Comparison of ENCODE assay signal across 21 cellular contexts in genomic region chr18:46302866-46303485, GRCh38.
DNase-seq lines count a peak whose midpoint lies in the region; ATAC-seq, FAIRE-seq and TF ChIP-seq lines count a peak whose summit lies in the region.
"Had no signal": no experiment of that assay in that cellular context is flagged by ENCODE, and none has a peak within 500 bp of the region (broad histone marks: within the 10 kb centered on the region; RNA-seq: fewer than 3 reads in every experiment).

No MANE protein-coding gene starts in this region.

- H3K9me3 ChIP-seq in H1 (ENCODE audit: insufficient read depth in 2 of 2, low read depth in 1 of 2, low read length in 1 of 2): no peaks in the 10 kb centered on the region; a peak in 1 of 4 replicates
- H3K9me3 ChIP-seq: neutrophil had no signal

- H3K36me3 ChIP-seq in H1 (ENCODE audit: control insufficient read depth in 2 of 4, insufficient read depth in 4 of 4, low read length in 3 of 4): no peaks in the 10 kb centered on the region
- H3K36me3 ChIP-seq: neutrophil had no signal

- no peaks in the 10 kb centered on the region for H3K79me1 ChIP-seq in H1 (ENCODE audit: low read depth, low read length)

- no peak overlapping the region for H2BK15ac ChIP-seq in H1 (ENCODE audit: low read length)

- no peak overlapping the region for H4K5ac ChIP-seq in H1 (ENCODE audit: insufficient read length, low read depth, low read length)

- no peak overlapping the region for H2BK12ac ChIP-seq in H1 (ENCODE audit: low read depth, low read length)

- TF ChIP-seq CTCF in H1 (IDR thresholded peaks at IDR 0.05; ENCODE audit: control extremely low read depth in 1 of 3, insufficient read depth in 1 of 3, low read depth in 1 of 3, low read length in 3 of 3): no peak

- no peaks in the 10 kb centered on the region for H3K23me2 ChIP-seq in H1 (ENCODE audit: low read depth, low read length)

- intact Hi-C loops in posterior vena cava (cut with DNase I): no loop called here
- intact Hi-C loops in activated T-helper 2 cell treated with anti-CD3 and anti-CD28 coated beads, Interferon-gamma antibody, Interleukin-2, Interleukin-4, amounts not matched to agents 10 μg/mL and 5 μg/mL and 100 μg/mL, durations not matched to agents 14 hours and 24 hours and 36 hours (cut with micrococcal nuclease): no loop called here

- ATAC-seq in activated T-cell treated with anti-CD3 and anti-CD28 coated beads, Interleukin-2, amount 50 U/mL, for 72 hours (replicated peaks in 1 of 2): no peak
- peak; percentile 13 for ATAC-seq in stimulated activated effector memory CD8-positive, alpha-beta T cell treated with anti-CD3 and anti-CD28 coated beads, Interleukin-12 subunit alpha, Interleukin-12 subunit beta, amount 100 ng/mL, for 72 hours
- ATAC-seq: activated T-helper 17 cell treated with anti-CD3 and anti-CD28 coated beads, Interleukin-2, amount 50 U/mL, for 72 hours had no signal

- TF ChIP-seq EP300 in H1 (IDR thresholded peaks at IDR 0.05; ENCODE audit: borderline replicate concordance in 1 of 2, low read depth in 2 of 2, low read length in 2 of 2): no peak

- H2BK120ac ChIP-seq in H1 (replicated peaks; ENCODE audit: low read depth, low read length): no peak overlapping the region

- TF ChIP-seq RAD21 in H1 (IDR thresholded peaks at IDR 0.05 in 1 of 2, conservative IDR thresholded peaks at IDR 0.05 in 1 of 2; ENCODE audit: low read depth in 2 of 2, low read length in 2 of 2): no peak

- no peak overlapping the region for H2AK5ac ChIP-seq in H1 (ENCODE audit: low read depth, low read length)

- no peaks in the 10 kb centered on the region for H3K4me1 ChIP-seq in H1 (replicated peaks in 1 of 4; ENCODE audit: control insufficient read depth in 3 of 4, insufficient read depth in 4 of 4, low read length in 3 of 4)

- H2AFZ ChIP-seq in H1 (ENCODE audit: low read length): no peak overlapping the region

- no peak for FAIRE-seq in H1 (lab: Jason Lieb, UNC)
- FAIRE-seq: A204.1, GM19239 had no signal

- peaks cover 6% of the 10 kb centered on the region for H3K4me1 Mint-ChIP-seq in activated T-cell treated with anti-CD3 and anti-CD28 coated beads, Interleukin-2, amount 50 U/mL, for 24 hours (ENCODE audit: low read depth)
- H3K4me1 Mint-ChIP-seq in activated T-cell treated with anti-CD3 and anti-CD28 coated beads, Interleukin-2, amount 50 U/mL, for 72 hours (ENCODE audit: low read depth): no peaks in the 10 kb centered on the region
- H3K4me1 Mint-ChIP-seq in stimulated activated effector memory CD8-positive, alpha-beta T cell treated with anti-CD3 and anti-CD28 coated beads, Interleukin-12 subunit alpha, Interleukin-12 subunit beta, amount 100 ng/mL, for 72 hours: peaks cover 8% of the 10 kb centered on the region
- H3K4me1 Mint-ChIP-seq in activated T-helper 2 cell treated with anti-CD3 and anti-CD28 coated beads, Interferon-gamma antibody, Interleukin-2, Interleukin-4, amounts not matched to agents 10 μg/mL and 5 μg/mL and 100 μg/mL, durations not matched to agents 14 hours and 24 hours and 36 hours (ENCODE audit: low read depth): peaks cover 9% of the 10 kb centered on the region
- H3K4me1 Mint-ChIP-seq: activated T-helper 17 cell treated with anti-CD3 and anti-CD28 coated beads, Interleukin-2, amount 50 U/mL, for 72 hours; B cell had no signal

- no peak overlapping the region for H4K91ac ChIP-seq in H1 (replicated peaks; ENCODE audit: insufficient read length, low read length)

- no peak overlapping the region for H2BK20ac ChIP-seq in H1 (ENCODE audit: low read length)

- no peak overlapping the region for H3K18ac ChIP-seq in H1 (ENCODE audit: extremely low read depth, low read length)

- peaks cover 3% of the 10 kb centered on the region for H3K9me3 Mint-ChIP-seq in activated T-cell treated with anti-CD3 and anti-CD28 coated beads, Interleukin-2, amount 50 U/mL, for 24 hours
- peaks cover 0 to 5% of the 10 kb centered on the region in 2 donors for H3K9me3 Mint-ChIP-seq in activated T-cell treated with anti-CD3 and anti-CD28 coated beads, Interleukin-2, amount 50 U/mL, for 72 hours
- peaks cover 5% of the 10 kb centered on the region for H3K9me3 Mint-ChIP-seq in stimulated activated effector memory CD8-positive, alpha-beta T cell treated with anti-CD3 and anti-CD28 coated beads, Interleukin-12 subunit alpha, Interleukin-12 subunit beta, amount 100 ng/mL, for 72 hours
- no peaks in the 10 kb centered on the region for H3K9me3 Mint-ChIP-seq in activated T-helper 2 cell treated with anti-CD3 and anti-CD28 coated beads, Interferon-gamma antibody, Interleukin-2, Interleukin-4, amounts not matched to agents 10 μg/mL and 5 μg/mL and 100 μg/mL, durations not matched to agents 14 hours and 24 hours and 36 hours

- no peak overlapping the region for H2BK5ac ChIP-seq in H1 (ENCODE audit: low read depth, low read length)

- no peak for TF ChIP-seq POLR2A in H1 (IDR thresholded peaks at IDR 0.05; ENCODE audit: control extremely low read depth in 1 of 2, low read depth in 2 of 2, low read length in 2 of 2)

- peak overlapping the region; percentile 18; the same call in 1 of the 2 replicates for H4K8ac ChIP-seq in H1 (ENCODE audit: extremely low read depth, insufficient read depth, low read length)

- WGBS in H1 (ENCODE audit: extremely low coverage in 1 of 2, insufficient coverage in 1 of 2, insufficient read length in 1 of 2, insufficient replicate concordance in 2 of 2, low coverage in 1 of 2, low lambda C conversion rate in 2 of 2, missing lambda C conversion rate in 1 of 2), 2 experiments: 86% methylated on average over 11 of the region's 11 CpGs; no CpG with 5 or more reads in 1 of the 2 experiments

- H3K14ac ChIP-seq in H1 (ENCODE audit: insufficient read length): no peak overlapping the region

- H4K20me1 ChIP-seq in H1 (replicated peaks in 1 of 2; ENCODE audit: control insufficient read depth in 1 of 2, insufficient read depth in 2 of 2, low read length in 2 of 2): no peaks in the 10 kb centered on the region

- H3K36me3 Mint-ChIP-seq in activated T-cell treated with anti-CD3 and anti-CD28 coated beads, Interleukin-2, amount 50 U/mL, for 24 hours (ENCODE audit: low read depth): no peaks in the 10 kb centered on the region
- peaks cover 4 to 6% of the 10 kb centered on the region in 2 donors for H3K36me3 Mint-ChIP-seq in activated T-cell treated with anti-CD3 and anti-CD28 coated beads, Interleukin-2, amount 50 U/mL, for 72 hours (ENCODE audit: insufficient read depth in 2 of 2)
- H3K36me3 Mint-ChIP-seq in stimulated activated effector memory CD8-positive, alpha-beta T cell treated with anti-CD3 and anti-CD28 coated beads, Interleukin-12 subunit alpha, Interleukin-12 subunit beta, amount 100 ng/mL, for 72 hours: no peaks in the 10 kb centered on the region
- no peaks in the 10 kb centered on the region for H3K36me3 Mint-ChIP-seq in activated T-helper 2 cell treated with anti-CD3 and anti-CD28 coated beads, Interferon-gamma antibody, Interleukin-2, Interleukin-4, amounts not matched to agents 10 μg/mL and 5 μg/mL and 100 μg/mL, durations not matched to agents 14 hours and 24 hours and 36 hours (ENCODE audit: low read depth)

- H3K4ac ChIP-seq in H1 (replicated peaks; ENCODE audit: insufficient read length, low read depth, low read length): no peak overlapping the region

- no peak overlapping the region for H3K4me2 ChIP-seq in H1 (ENCODE audit: insufficient read depth in 1 of 2, low read depth in 2 of 2, low read length in 2 of 2)

- no peak overlapping the region for H3K9ac ChIP-seq in H1 (replicated peaks in 1 of 4; ENCODE audit: extremely low read depth in 1 of 4, low read depth in 3 of 4, low read length in 3 of 4)

- POLR2A ChIA-PET in H1 (lab: Charles Lee; ENCODE audit: partially characterized antibody): interaction anchor here (0.9 to 1.2 kb wide), 3 partner anchors 8 to 19 kb away, joined by 3 read pairs; no protein-coding TSS in a partner anchor

- DNase-seq in activated T-cell treated with anti-CD3 and anti-CD28 coated beads, Interleukin-2, amount 50 U/mL, for 24 hours: no peak
- no peak for DNase-seq in activated T-cell treated with anti-CD3 and anti-CD28 coated beads, Interleukin-2, amount 50 U/mL, for 72 hours
- DNase-seq in NCI-H510A treated with DMSO at 0.1 percent for 48 hours (lab: John Stamatoyannopoulos, UW) (peak; percentile 23), H1 (ENCODE audit: low read depth in 1 of 2, low spot score in 2 of 2) (no peak), posterior vena cava (ENCODE audit: low spot score) (no peak), hippocampal formation (lab: John Stamatoyannopoulos, UW) (no peak)
- DNase-seq in stimulated activated effector memory CD8-positive, alpha-beta T cell treated with anti-CD3 and anti-CD28 coated beads, Interleukin-12 subunit alpha, Interleukin-12 subunit beta, amount 100 ng/mL, for 72 hours (ENCODE audit: low spot score in 2 of 2): no peak
- DNase-seq in activated T-helper 2 cell treated with anti-CD3 and anti-CD28 coated beads, Interferon-gamma antibody, Interleukin-2, Interleukin-4, amounts not matched to agents 10 μg/mL and 5 μg/mL and 100 μg/mL, durations not matched to agents 14 hours and 24 hours and 36 hours (ENCODE audit: low spot score): no peak
- DNase-seq: activated CD4-positive, alpha-beta T cell treated with anti-CD3 and anti-CD28 coated beads, Interleukin-2, amount 10 ng/mL, durations not matched to agents 24 days and 14 days; glutamatergic neuron; kidney glomerular epithelial cell; NCI-H524; stimulated activated CD4-positive, alpha-beta T cell treated with anti-CD3 and anti-CD28 coated beads, Interleukin-1b, Interleukin-23, amount 100 ng/mL, for 48 hours; T-helper 2 cell had no signal

- no peak overlapping the region for H3K56ac ChIP-seq in H1 (replicated peaks; ENCODE audit: insufficient read length, low read depth, low read length)

- no peaks in the 10 kb centered on the region for H3K79me2 ChIP-seq in H1 (ENCODE audit: control insufficient read depth in 1 of 2, insufficient read depth in 2 of 2, low read length in 2 of 2)

- CTCF ChIA-PET in H1 (lab: Charles Lee; ENCODE audit: partially characterized antibody): interaction anchor here (0.6 to 3.1 kb wide), 8 partner anchors 11 to 341 kb away, joined by 3 to 18 read pairs (median 4); no protein-coding TSS in a partner anchor

- no peak overlapping the region for H3K23ac ChIP-seq in H1 (ENCODE audit: insufficient read length)

- no peak overlapping the region for H3K4me3 ChIP-seq in H1 (ENCODE audit: extremely low read depth in 1 of 4, insufficient read depth in 2 of 4, low read depth in 3 of 4, low read length in 4 of 4)
- H3K4me3 ChIP-seq: lung had no signal

- H3K27ac ChIP-seq in H1 (ENCODE audit: low read depth, low read length): no peak overlapping the region
- H3K27ac ChIP-seq: epithelial cell of prostate, neutrophil had no signal

- no peak overlapping the region for H3K27ac Mint-ChIP-seq in activated T-cell treated with anti-CD3 and anti-CD28 coated beads, Interleukin-2, amount 50 U/mL, for 24 hours
- H3K27ac Mint-ChIP-seq in activated T-cell treated with anti-CD3 and anti-CD28 coated beads, Interleukin-2, amount 50 U/mL, for 72 hours: no peak overlapping the region
- H3K27ac Mint-ChIP-seq in stimulated activated effector memory CD8-positive, alpha-beta T cell treated with anti-CD3 and anti-CD28 coated beads, Interleukin-12 subunit alpha, Interleukin-12 subunit beta, amount 100 ng/mL, for 72 hours: peak overlapping the region; percentile 11
- no peak overlapping the region for H3K27ac Mint-ChIP-seq in activated T-helper 2 cell treated with anti-CD3 and anti-CD28 coated beads, Interferon-gamma antibody, Interleukin-2, Interleukin-4, amounts not matched to agents 10 μg/mL and 5 μg/mL and 100 μg/mL, durations not matched to agents 14 hours and 24 hours and 36 hours
- H3K27ac Mint-ChIP-seq: activated CD4-positive, alpha-beta T cell treated with anti-CD3 and anti-CD28 coated beads, Interleukin-2, amount 10 ng/mL, durations not matched to agents 24 days and 14 days; activated T-helper 17 cell treated with anti-CD3 and anti-CD28 coated beads, Interleukin-2, amount 50 U/mL, for 72 hours; B cell had no signal

- H3K4me3 Mint-ChIP-seq in activated T-cell treated with anti-CD3 and anti-CD28 coated beads, Interleukin-2, amount 50 U/mL, for 24 hours: peak overlapping the region; percentile 34
- peak overlapping the region in 1 of 2 donors; percentile 1 for H3K4me3 Mint-ChIP-seq in activated T-cell treated with anti-CD3 and anti-CD28 coated beads, Interleukin-2, amount 50 U/mL, for 72 hours
- no peak overlapping the region for H3K4me3 Mint-ChIP-seq in stimulated activated effector memory CD8-positive, alpha-beta T cell treated with anti-CD3 and anti-CD28 coated beads, Interleukin-12 subunit alpha, Interleukin-12 subunit beta, amount 100 ng/mL, for 72 hours
- no peak overlapping the region for H3K4me3 Mint-ChIP-seq in activated T-helper 2 cell treated with anti-CD3 and anti-CD28 coated beads, Interferon-gamma antibody, Interleukin-2, Interleukin-4, amounts not matched to agents 10 μg/mL and 5 μg/mL and 100 μg/mL, durations not matched to agents 14 hours and 24 hours and 36 hours (ENCODE audit: low read depth)
- H3K4me3 Mint-ChIP-seq: activated CD4-positive, alpha-beta T cell treated with anti-CD3 and anti-CD28 coated beads, Interleukin-2, amount 10 ng/mL, durations not matched to agents 24 days and 14 days; activated T-helper 17 cell treated with anti-CD3 and anti-CD28 coated beads, Interleukin-2, amount 50 U/mL, for 72 hours; B cell had no signal

- H3K27me3 ChIP-seq in H1 (replicated peaks in 1 of 4; ENCODE audit: control insufficient read depth in 3 of 4, extremely low read depth in 1 of 4, insufficient read depth in 3 of 4, low read length in 3 of 4): no peaks in the 10 kb centered on the region

- peaks cover 18% of the 10 kb centered on the region for H3K27me3 Mint-ChIP-seq in activated T-cell treated with anti-CD3 and anti-CD28 coated beads, Interleukin-2, amount 50 U/mL, for 24 hours
- peaks cover 20% of the 10 kb centered on the region for H3K27me3 Mint-ChIP-seq in activated T-cell treated with anti-CD3 and anti-CD28 coated beads, Interleukin-2, amount 50 U/mL, for 72 hours (ENCODE audit: low read depth)
- peaks cover 32% of the 10 kb centered on the region for H3K27me3 Mint-ChIP-seq in activated T-helper 2 cell treated with anti-CD3 and anti-CD28 coated beads, Interferon-gamma antibody, Interleukin-2, Interleukin-4, amounts not matched to agents 10 μg/mL and 5 μg/mL and 100 μg/mL, durations not matched to agents 14 hours and 24 hours and 36 hours (ENCODE audit: low read depth)
- H3K27me3 Mint-ChIP-seq: activated T-helper 17 cell treated with anti-CD3 and anti-CD28 coated beads, Interleukin-2, amount 50 U/mL, for 72 hours had no signal
